1 cellular context compared by ENCODE assay signal in genomic region chr11:123406441-123407123, GRCh38.
TF ChIP-seq lines count a peak whose summit lies in the region.

No MANE protein-coding gene starts in this region.

TF ChIP-seq in GM23338, 12 proteins besides CTCF, POLR2A, EP300 and RAD21 (continued from another document):
- TF ChIP-seq ZNF462 (CRISPR knock-in tag; IDR thresholded peaks at IDR 0.05) = no peak
- TF ChIP-seq ZNF331 (CRISPR knock-in tag; IDR thresholded peaks at IDR 0.05; ENCODE audit: low read depth) = no peak
